ENCODE assay signal across 14 cellular contexts in the genomic region with DNA sequence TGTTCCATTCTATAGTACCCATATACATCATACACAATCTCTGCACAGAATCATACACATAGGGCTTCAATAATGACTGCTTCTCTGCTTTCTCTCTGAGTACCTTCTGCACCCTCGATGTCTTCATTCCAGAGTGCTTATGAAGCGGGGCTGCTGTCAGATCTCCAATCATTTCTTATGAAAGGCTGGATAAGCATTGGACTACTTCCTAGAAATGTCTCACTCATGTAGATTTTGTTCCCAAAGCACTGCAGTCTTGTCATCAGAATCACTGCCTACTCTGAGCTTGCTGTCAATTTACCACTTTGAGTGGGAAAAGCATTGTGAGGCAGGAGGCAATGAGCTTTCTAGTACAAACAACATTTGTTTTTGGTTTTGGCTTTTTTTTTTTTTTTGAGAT.
A peak's percentile ranks its signal among the peaks of the same experiment; 100 is the strongest.
DNase-seq lines count a peak whose midpoint lies in the region; TF ChIP-seq lines count a peak whose summit lies in the region.
"Had no signal": no experiment of that assay in that cellular context is flagged by ENCODE, and none has a peak within 500 bp of the region (broad histone marks: within the 10 kb centered on the region; RNA-seq: fewer than 3 reads in every experiment).

No MANE protein-coding gene starts in this region.

- H3K9me3 ChIP-seq in ascending aorta (no peaks in the 10 kb centered on the region), esophagus muscularis mucosa (no peaks in the 10 kb centered on the region)
- H3K9me3 ChIP-seq: BE2C had no signal

- no peak for TF ChIP-seq EP300 in esophagus muscularis mucosa (IDR thresholded peaks at IDR 0.05)

- H3K4me3 ChIP-seq in ascending aorta (no peak overlapping the region), esophagus muscularis mucosa (no peak overlapping the region)

- no peaks in the 10 kb centered on the region for H3K36me3 ChIP-seq in ascending aorta
- H3K36me3 ChIP-seq in esophagus muscularis mucosa: no peaks in the 10 kb centered on the region
- H3K36me3 ChIP-seq: BE2C had no signal

- intact Hi-C loops in ascending aorta (cut with DNase I) (no loop called here), esophagus muscularis mucosa (cut with DNase I) (no loop called here)

- no peaks in the 10 kb centered on the region for H3K27me3 ChIP-seq in ascending aorta
- H3K27me3 ChIP-seq in esophagus muscularis mucosa: peaks cover 0 to 2% (median 0%) of the 10 kb centered on the region in 4 donors
- H3K27me3 ChIP-seq: BE2C had no signal

- H3K27ac ChIP-seq in ascending aorta (peak overlapping the region; percentile 10 to 37), esophagus muscularis mucosa (replicated peaks in 1 of 4) (no peak overlapping the region)
- H3K27ac ChIP-seq: C4-2B had no signal

- peak; percentile 10 for DNase-seq in M059J (ENCODE audit: low read depth)
- no peak for DNase-seq in ascending aorta (ENCODE audit: low spot score in 2 of 2)
- peak; percentile 29 for DNase-seq in esophagus muscularis mucosa (ENCODE audit: extremely low spot score)
- DNase-seq in superior temporal gyrus (ENCODE audit: extremely low spot score): peak; percentile 49
- DNase-seq in stimulated activated CD4-positive, alpha-beta T cell treated with anti-CD3 and anti-CD28 coated beads, Interleukin-1b, Interleukin-23, amount 100 ng/mL, for 48 hours: no peak
- no peak for DNase-seq in HT-29 (ENCODE audit: low spot score)
- no peak for DNase-seq in SW480 (ENCODE audit: low spot score)
- DNase-seq: BE2C; CD4-positive, alpha-beta memory T cell; DMS79 treated with DMSO at 0.1 percent for 48 hours; EL; GOT3; H9 had no signal

- H3K4me1 ChIP-seq in ascending aorta (no peaks in the 10 kb centered on the region), esophagus muscularis mucosa (no peaks in the 10 kb centered on the region)
- H3K4me1 ChIP-seq: BE2C had no signal

- TF ChIP-seq CTCF in ascending aorta (IDR thresholded peaks at IDR 0.05) (no peak), esophagus muscularis mucosa (IDR thresholded peaks at IDR 0.05) (no peak)

- WGBS in esophagus muscularis mucosa: 61% methylated on average over 2 of the region's 2 CpGs

- no peak for TF ChIP-seq POLR2A in esophagus muscularis mucosa (IDR thresholded peaks at IDR 0.05; ENCODE audit: low read depth)

Comparison
In these comparisons a context has a peak if more than half of its experiments do, and no peak if none do; other contexts are left out.
1. DNase-seq: peak in M059J (single experiment), esophagus muscularis mucosa (single experiment) and superior temporal gyrus (single experiment); none in ascending aorta (0 of 2), stimulated activated CD4-positive, alpha-beta T cell treated with anti-CD3 and anti-CD28 coated beads, Interleukin-1b, Interleukin-23, amount 100 ng/mL, for 48 hours (single experiment), HT-29 (single experiment) and SW480 (single experiment).
2. H3K27ac ChIP-seq: peak in ascending aorta (2 of 2); none in esophagus muscularis mucosa (0 of 4).